Comparison of ENCODE assay signal across 17 cellular contexts in the genomic region with DNA sequence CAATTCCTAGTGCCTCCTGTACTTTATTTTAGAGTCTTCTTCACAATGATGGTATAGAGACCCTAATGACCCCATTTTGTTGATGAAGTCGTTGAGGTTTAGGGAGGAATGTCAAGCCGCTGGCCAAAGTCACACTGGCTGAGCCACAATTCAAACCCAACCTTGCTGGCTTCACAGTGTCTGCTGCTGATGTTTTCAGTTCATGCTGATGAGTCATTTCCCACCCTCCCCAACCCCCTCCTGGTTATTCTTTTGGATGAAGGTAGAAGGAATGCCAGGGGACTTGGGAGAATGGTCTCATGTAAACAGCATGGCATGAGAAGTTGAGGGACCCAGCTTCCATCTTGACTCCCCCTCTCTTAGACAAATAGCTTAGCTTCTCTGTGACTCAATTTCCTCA.
"Had no signal": no experiment of that assay in that cellular context is flagged by ENCODE, and none has a peak within 500 bp of the region (broad histone marks: within the 10 kb centered on the region; RNA-seq: fewer than 3 reads in every experiment).

No MANE protein-coding gene starts in this region.

- H3K36me3 ChIP-seq: suprapubic skin, thyroid gland, upper lobe of left lung had no signal

- ATAC-seq: left lobe of liver; naive thymus-derived CD4-positive, alpha-beta T cell had no signal

- H2AFZ ChIP-seq: hepatocyte had no signal

- H3K4me3 ChIP-seq: dorsolateral prefrontal cortex, hepatocyte, right atrium auricular region, suprapubic skin, thyroid gland, upper lobe of left lung had no signal

- H3K9me3 ChIP-seq: right atrium auricular region, suprapubic skin, thyroid gland, upper lobe of left lung had no signal

- H3K27ac ChIP-seq: dorsolateral prefrontal cortex, hepatocyte, suprapubic skin, thyroid gland, upper lobe of left lung had no signal

- H3K27ac Mint-ChIP-seq: naive thymus-derived CD4-positive, alpha-beta T cell; nephron progenitor cell had no signal

- H3K79me2 ChIP-seq: hepatocyte had no signal

- H3K27me3 ChIP-seq: right atrium auricular region, suprapubic skin, thyroid gland, upper lobe of left lung had no signal

- H3K36me3 Mint-ChIP-seq: naive thymus-derived CD4-positive, alpha-beta T cell had no signal

- DNase-seq: central memory CD4-positive, alpha-beta T cell; cortex of kidney; dorsolateral prefrontal cortex; effector CD8-positive, alpha-beta T cell; kidney glomerular epithelial cell; mammary epithelial cell; naive thymus-derived CD4-positive, alpha-beta T cell; nephron progenitor cell; small intestine; stimulated activated CD4-positive, alpha-beta T cell treated with anti-CD3 and anti-CD28 coated beads, Interleukin-2, amount 100 ng/mL, for 48 hours; stimulated activated naive CD4-positive, alpha-beta T cell treated with Interleukin-2 at 50 U/mL for 16 hours; thyroid gland; upper lobe of left lung had no signal

- H3K4me1 ChIP-seq: suprapubic skin, thyroid gland, upper lobe of left lung had no signal

- H3K9me3 Mint-ChIP-seq: nephron progenitor cell had no signal

- H3K4me2 ChIP-seq: hepatocyte had no signal
